Comparison of ENCODE assay signal across 8 cellular contexts in the genomic region with DNA sequence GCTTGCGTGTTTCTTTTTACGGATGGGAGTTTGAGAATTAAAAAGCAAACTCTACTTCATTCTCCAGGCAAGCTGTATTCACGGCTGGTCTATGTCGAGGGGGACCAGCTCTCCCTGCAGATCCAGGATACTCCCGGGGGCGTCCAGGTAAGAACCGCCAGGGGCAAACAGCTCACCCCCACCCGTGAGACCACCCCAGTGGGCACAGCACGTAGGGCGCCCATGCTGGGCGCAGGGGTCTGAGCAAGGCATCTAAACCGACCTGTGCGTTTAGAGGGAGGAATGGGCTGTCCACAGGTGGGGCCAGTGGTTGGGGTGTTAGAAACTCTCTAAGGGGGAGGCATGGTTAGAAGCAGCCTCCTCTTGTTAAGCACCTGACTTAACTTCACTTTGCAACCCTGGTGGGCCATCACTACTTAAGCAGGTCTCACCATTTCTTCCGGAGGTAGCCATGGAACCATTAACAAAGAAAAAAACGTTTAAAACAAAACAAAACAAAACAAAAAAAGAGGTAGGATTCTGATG. TPM values are rescaled to one million over a fixed set of nuclear protein-coding genes. Genes with fewer than 3 reads are reported as not detected.
A peak's percentile ranks its signal among the peaks of the same experiment; 100 is the strongest.
DNase-seq lines count a peak whose midpoint lies in the region; ATAC-seq and TF ChIP-seq lines count a peak whose summit lies in the region.

No MANE protein-coding gene starts in this region.

- H3K36me3 ChIP-seq in BLaER1 treated with 17β-estradiol and CSF1 and Interleukin-3, amounts not matched to agents 10 nM and 100 nM: peaks cover 0 to 2% (median 0%) of the 10 kb centered on the region in 11 experiments; a peak in 1 of 22 replicates
- no peaks in the 10 kb centered on the region for H3K36me3 ChIP-seq in PC-3 (ENCODE audit: low read depth, low read length)
- H3K36me3 ChIP-seq in osteoblast (ENCODE audit: insufficient read depth, low read length): no peaks in the 10 kb centered on the region

- peaks cover 0 to 26% (median 8%) of the 10 kb centered on the region in 10 experiments; a peak in 13 of 20 replicates for H3K4me1 ChIP-seq in BLaER1 treated with 17β-estradiol and CSF1 and Interleukin-3, amounts not matched to agents 10 nM and 100 nM
- H3K4me1 ChIP-seq in PC-3 (ENCODE audit: insufficient read depth, low read length) (peaks cover 18% of the 10 kb centered on the region), osteoblast (ENCODE audit: insufficient read depth, low read length) (peaks cover 36% of the 10 kb centered on the region)

- POLR2A ChIA-PET in PC-3 (lab: Charles Lee; ENCODE audit: unreplicated experiment): interaction anchor here (0.6 kb wide), 1 partner anchor 301 kb away, joined by 3 read pairs; no protein-coding TSS in a partner anchor

- no peaks in the 10 kb centered on the region for H3K9me2 ChIP-seq in PC-3 (replicated peaks; ENCODE audit: low read length)

- ATAC-seq in PC-3 (no peak), HG03469 (IDR thresholded peaks at IDR 0.05; ENCODE audit: unreplicated experiment) (no peak), HG03139 (IDR thresholded peaks at IDR 0.05; ENCODE audit: unreplicated experiment) (no peak)

- DNase-seq in PC-3 (no peak), epithelial cell of esophagus (ENCODE audit: low read depth) (no peak), osteoblast (ENCODE audit: insufficient read length, low spot score, missing footprints) (no peak), NCI-H2196 treated with DMSO at 0.1 percent for 48 hours (lab: John Stamatoyannopoulos, UW; ENCODE audit: unreplicated experiment) (no peak), NCI-H510A treated with DMSO at 0.1 percent for 48 hours (lab: John Stamatoyannopoulos, UW) (no peak)

- H3K27me3 ChIP-seq in BLaER1 treated with 17β-estradiol and CSF1 and Interleukin-3, amounts not matched to agents 10 nM and 100 nM: peaks cover 0 to 15% (median 7%) of the 10 kb centered on the region in 11 experiments; a peak in 8 of 22 replicates
- H3K27me3 ChIP-seq in PC-3 (ENCODE audit: low read length) (no peaks in the 10 kb centered on the region), osteoblast (ENCODE audit: insufficient read depth, low read length) (no peaks in the 10 kb centered on the region)

- H3K9me3 ChIP-seq in BLaER1 treated with 17β-estradiol and CSF1 and Interleukin-3, amounts not matched to agents 10 nM and 100 nM (replicated peaks in 1 of 11): no peaks in the 10 kb centered on the region
- H3K9me3 ChIP-seq in PC-3 (ENCODE audit: low read length): no peaks in the 10 kb centered on the region
- H3K9me3 ChIP-seq in osteoblast (ENCODE audit: low read depth, low read length): no peaks in the 10 kb centered on the region

- intact Hi-C loops in PC-3 (cut with micrococcal nuclease): loop anchor here (2.0 to 5.0 kb wide), 3 partner anchors 86 to 229 kb away; no protein-coding TSS in a partner anchor

- CTCF ChIA-PET in PC-3 (lab: Charles Lee): no interaction called here

- H3K4me2 ChIP-seq in BLaER1 treated with 17β-estradiol and CSF1 and Interleukin-3, amounts not matched to agents 10 nM and 100 nM: peak overlapping the region in 10 of 11 experiments; percentile 77 to 97 (median 92); a peak in 19 of 22 replicates
- H3K4me2 ChIP-seq in PC-3 (ENCODE audit: low read length): peak overlapping the region; percentile 99
- H3K4me2 ChIP-seq in osteoblast (ENCODE audit: insufficient read depth, low read length): peak overlapping the region; percentile 91

- peaks cover 0 to 5% (median 0%) of the 10 kb centered on the region in 11 experiments; a peak in 2 of 22 replicates for H4K20me1 ChIP-seq in BLaER1 treated with 17β-estradiol and CSF1 and Interleukin-3, amounts not matched to agents 10 nM and 100 nM
- H4K20me1 ChIP-seq in PC-3 (ENCODE audit: low read length) (peaks cover 9% of the 10 kb centered on the region), osteoblast (ENCODE audit: insufficient read depth, low read length) (peaks cover 3% of the 10 kb centered on the region)

- H3K27ac ChIP-seq in BLaER1 treated with 17β-estradiol and CSF1 and Interleukin-3, amounts not matched to agents 10 nM and 100 nM: no peak overlapping the region
- peak overlapping the region; percentile 37; the same call in 1 of the 2 replicates for H3K27ac ChIP-seq in PC-3 (ENCODE audit: low read length)
- peak overlapping the region; percentile 63 for H3K27ac ChIP-seq in osteoblast (ENCODE audit: low read depth, low read length)

- peak overlapping the region; percentile 81 for H2AFZ ChIP-seq in PC-3 (ENCODE audit: low read length)
- peak overlapping the region; percentile 73 for H2AFZ ChIP-seq in osteoblast (ENCODE audit: low read length)

- peak overlapping the region in 3 of 10 experiments; percentile 63 to 83 (median 80); a peak in 4 of 20 replicates for H3K4me3 ChIP-seq in BLaER1 treated with 17β-estradiol and CSF1 and Interleukin-3, amounts not matched to agents 10 nM and 100 nM
- H3K4me3 ChIP-seq in PC-3 (ENCODE audit: low read length): peak overlapping the region; percentile 99
- H3K4me3 ChIP-seq in epithelial cell of esophagus (ENCODE audit: low read length): peak overlapping the region; percentile 61
- H3K4me3 ChIP-seq in osteoblast (ENCODE audit: insufficient read depth, low read length): peak overlapping the region; percentile 86

- TF ChIP-seq CTCF in PC-3 (conservative IDR thresholded peaks at IDR 0.05; ENCODE audit: low read depth, low read length): no peak
- no peak for TF ChIP-seq CTCF in epithelial cell of esophagus (IDR thresholded peaks at IDR 0.05; ENCODE audit: insufficient read depth, low read depth, low read length, missing control alignments)
- no peak for TF ChIP-seq CTCF in osteoblast (IDR thresholded peaks at IDR 0.05; ENCODE audit: extremely low read depth, low read depth, low read length)

- H3K9ac ChIP-seq in BLaER1 treated with 17β-estradiol and CSF1 and Interleukin-3, amounts not matched to agents 10 nM and 100 nM: no peak overlapping the region
- H3K9ac ChIP-seq in PC-3 (ENCODE audit: low read length): peak overlapping the region; percentile 78

- H3K79me2 ChIP-seq in PC-3 (ENCODE audit: low read length): peaks cover 8% of the 10 kb centered on the region
- no peaks in the 10 kb centered on the region for H3K79me2 ChIP-seq in osteoblast (ENCODE audit: insufficient read depth, low read length)

- BruUV-seq in PC-3 (replicated peaks; lab: Mats Ljungman, UMichigan): TSS peak; percentile 58

- no peaks in the 10 kb centered on the region for H3F3A ChIP-seq in PC-3 (ENCODE audit: low read length, unreplicated experiment)

RNA-seq across cellular contexts. Expression of a gene that starts 1.0 kb away (rescaled TPM):
- total RNA-seq in PC-3 (2014; rRNA removed): 43.3 and 59.7 TPM in 2 replicates
- 8.8 and 11.9 TPM in 2 replicates for total RNA-seq in osteoblast

RNA-seq across cellular contexts. Expression of a gene that starts 20.3 kb away (rescaled TPM):
- total RNA-seq in PC-3 (2014; rRNA removed): 380 and 552 TPM in 2 replicates
- 544 and 726 TPM in 2 replicates for total RNA-seq in osteoblast

Comparison
In these comparisons a context has a peak if more than half of its experiments do, and no peak if none do; other contexts are left out.
1. H3K27ac ChIP-seq: peak in PC-3 (single experiment) and osteoblast (single experiment); none in BLaER1 treated with 17β-estradiol and CSF1 and Interleukin-3, amounts not matched to agents 10 nM and 100 nM (0 of 11).
2. Peak in every context shown above with its lines, with median percentiles within 50 percentile points of each other: H3K4me2 ChIP-seq.